36 cellular contexts compared by ENCODE assay signal in the genomic region with DNA sequence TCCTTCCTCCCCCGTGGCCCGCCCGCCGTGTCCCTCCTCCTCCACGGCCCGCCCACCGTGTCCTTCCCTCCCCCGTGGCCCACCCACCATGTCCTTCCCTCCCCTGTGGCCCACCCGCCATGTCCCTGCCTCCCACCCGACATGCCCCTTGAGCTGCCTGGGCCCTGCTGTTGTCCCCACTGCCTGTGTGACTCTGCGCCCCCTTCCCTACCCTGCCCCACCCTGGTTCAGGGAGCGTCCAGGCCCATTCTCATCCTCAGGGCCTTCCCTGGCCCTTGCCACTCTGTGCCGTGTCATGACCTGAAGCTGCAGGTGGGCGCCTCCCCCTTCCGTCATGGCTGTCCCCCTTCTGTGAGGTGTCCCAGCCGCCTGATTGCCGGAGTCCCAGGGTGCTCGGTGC. TPM values are rescaled to one million over a fixed set of nuclear protein-coding genes. Genes with fewer than 3 reads are reported as not detected.
"Had no signal": no experiment of that assay in that cellular context is flagged by ENCODE, and none has a peak within 500 bp of the region (broad histone marks: within the 10 kb centered on the region; RNA-seq: fewer than 3 reads in every experiment).

No MANE protein-coding gene starts in this region.

- H3K27me3 ChIP-seq: ascending aorta, breast epithelium, cardiac muscle cell, colonic mucosa, esophagus squamous epithelium, gastroesophageal sphincter had no signal

- H3K4me1 ChIP-seq: ascending aorta, breast epithelium, colonic mucosa, gastroesophageal sphincter had no signal

- H3K9me3 ChIP-seq: ascending aorta, breast epithelium, colonic mucosa, esophagus squamous epithelium, gastroesophageal sphincter had no signal

- H3K27ac ChIP-seq: ascending aorta, breast epithelium, cardiac muscle cell, colonic mucosa, epithelial cell of prostate, esophagus squamous epithelium, gastroesophageal sphincter, WERI-Rb-1 had no signal

- H3K4me3 ChIP-seq: ascending aorta, breast epithelium, cardiac muscle cell, colonic mucosa, esophagus squamous epithelium, gastroesophageal sphincter had no signal

- H3K36me3 ChIP-seq: cardiac muscle cell, colonic mucosa had no signal

- DNase-seq: activated CD4-positive, alpha-beta memory T cell treated with anti-CD3 and anti-CD28 coated beads for 36 hours; activated CD4-positive, alpha-beta T cell treated with anti-CD3 and anti-CD28 coated beads for 36 hours; activated CD4-positive, alpha-beta T cell treated with anti-CD3 and anti-CD28 coated beads, Interleukin-2, amount 10 ng/mL, durations not matched to agents 24 days and 14 days; activated CD4-positive, CD25-positive, alpha-beta regulatory T cell; activated CD4-positive, CD25-positive, alpha-beta regulatory T cell treated with anti-CD3 and anti-CD28 coated beads, Interleukin-2, amount 50 U/mL, for 72 hours; activated CD8-positive, alpha-beta memory T cell treated with anti-CD3 and anti-CD28 coated beads, Interleukin-2, amount 10 ng/mL, durations not matched to agents 7 days and 5 days; activated CD8-positive, alpha-beta memory T cell treated with anti-CD3 and anti-CD28 coated beads, Interleukin-2, amount 50 U/mL, for 4 hours; activated CD8-positive, alpha-beta T cell treated with anti-CD3 and anti-CD28 coated beads, Interleukin-2, amount 10 ng/mL, durations not matched to agents 7 days and 5 days; activated gamma-delta T cell; activated naive CD4-positive, alpha-beta T cell; activated naive CD4-positive, alpha-beta T cell treated with anti-CD3 and anti-CD28 coated beads, Interleukin-2, amount 10 ng/mL, durations not matched to agents 7 days and 5 days; activated naive CD8-positive, alpha-beta T cell treated with anti-CD3 and anti-CD28 coated beads, Interleukin-2, amount 10 ng/mL, durations not matched to agents 7 days and 5 days; activated T-cell treated with anti-CD3 and anti-CD28 coated beads, Interleukin-2, amount 50 U/mL, for 1 hour; activated T-cell treated with anti-CD3 and anti-CD28 coated beads, Interleukin-2, amount 50 U/mL, for 48 hours; central memory CD4-positive, alpha-beta T cell; cerebellar nuclear complex; colonic mucosa; effector CD8-positive, alpha-beta T cell; esophagus squamous epithelium; foreskin melanocyte; T-helper 1 cell; T-helper 17 cell; T1000; WERI-Rb-1 had no signal

- ATAC-seq: activated CD4-positive, alpha-beta T cell treated with anti-CD3 and anti-CD28 coated beads for 36 hours; activated CD8-positive, alpha-beta memory T cell treated with anti-CD3 and anti-CD28 coated beads, Interleukin-2, amount 10 ng/mL, durations not matched to agents 7 days and 5 days; activated CD8-positive, alpha-beta T cell treated with anti-CD3 and anti-CD28 coated beads, Interleukin-2, amount 10 ng/mL, durations not matched to agents 7 days and 5 days; activated naive CD4-positive, alpha-beta T cell treated with anti-CD3 and anti-CD28 coated beads, Interleukin-2, amount 50 U/mL, for 72 hours; gastroesophageal sphincter; T-helper 17 cell had no signal

RNA-seq across cellular contexts. Expression of a gene that starts 21.5 kb away (rescaled TPM):
- total RNA-seq: ascending aorta, dermis microvascular lymphatic vessel endothelial cell, endothelial cell of umbilical vein, glomerular endothelial cell had no signal

RNA-seq across cellular contexts. Expression of a gene that starts 53.8 kb away (rescaled TPM):
- total RNA-seq: activated CD8-positive, alpha-beta memory T cell treated with anti-CD3 and anti-CD28 coated beads for 36 hours; ascending aorta; endothelial cell of umbilical vein; esophagus squamous epithelium; fibroblast of lung; fibroblast of villous mesenchyme had no signal
